16 cellular contexts compared by ENCODE assay signal in the genomic region with DNA sequence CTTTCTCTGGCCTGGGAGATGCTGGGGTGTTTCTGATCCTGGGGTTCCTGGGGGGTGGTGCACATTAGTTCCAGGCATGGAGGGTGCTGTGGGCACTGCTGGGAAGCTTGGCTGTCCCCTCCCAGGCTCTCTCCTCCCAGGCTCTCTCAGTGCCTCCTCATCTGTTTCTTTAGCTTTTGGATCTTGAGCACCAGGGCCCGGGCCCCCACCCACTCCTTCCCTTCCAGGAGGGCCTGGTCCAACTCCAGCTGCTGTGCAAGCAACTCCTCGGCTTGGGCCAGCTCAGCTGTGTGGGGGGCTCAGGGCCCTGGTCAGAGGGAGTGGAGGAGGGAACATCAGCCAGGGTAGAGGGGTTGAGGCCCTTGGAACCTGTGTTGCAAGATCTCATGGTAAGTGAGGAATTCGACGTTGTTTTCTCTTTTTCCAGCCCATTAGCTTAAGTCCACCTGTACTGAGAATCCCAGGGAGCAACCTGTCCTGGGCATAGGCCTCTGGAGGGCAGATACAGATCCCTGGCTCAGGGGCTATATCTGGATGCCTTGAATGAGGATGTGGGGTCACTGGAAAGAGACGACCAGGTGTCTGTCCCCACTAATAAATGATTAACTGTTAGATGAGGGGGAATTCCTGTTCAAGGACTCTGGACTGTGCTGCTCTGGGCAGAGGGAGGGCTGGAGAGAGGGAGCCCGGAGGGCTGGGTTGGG.
"Had no signal": no experiment of that assay in that cellular context is flagged by ENCODE, and none has a peak within 500 bp of the region (broad histone marks: within the 10 kb centered on the region; RNA-seq: fewer than 3 reads in every experiment).

No MANE protein-coding gene starts in this region.

- H3K27ac ChIP-seq: adrenal gland, coronary artery, parathyroid adenoma, skin epidermis, stomach, thoracic aorta, VCaP had no signal

- H3K4me3 ChIP-seq: adrenal gland, coronary artery, skin epidermis, stomach, thoracic aorta had no signal

- H3K27me3 ChIP-seq: adrenal gland, stomach had no signal

- FAIRE-seq: urothelium cell line had no signal

- H3K4me1 ChIP-seq: adrenal gland, parathyroid adenoma, stomach had no signal

- H3K36me3 ChIP-seq: adrenal gland, stomach, thoracic aorta had no signal

- H3K9ac ChIP-seq: parathyroid adenoma had no signal

- ATAC-seq: activated CD8-positive, alpha-beta T cell treated with anti-CD3 and anti-CD28 coated beads, Interleukin-2, amount 10 ng/mL, durations not matched to agents 7 days and 5 days had no signal

- H3K9me3 ChIP-seq: adrenal gland, stomach, thoracic aorta had no signal

- DNase-seq: activated CD8-positive, alpha-beta T cell treated with anti-CD3 and anti-CD28 coated beads, Interleukin-2, amount 10 ng/mL, durations not matched to agents 7 days and 5 days; activated naive CD4-positive, alpha-beta T cell treated with anti-CD3 and anti-CD28 coated beads, Interleukin-2, amount 50 U/mL, for 16 hours; adrenal gland; caudate nucleus; hypothalamus; immature natural killer cell; left colon; retina; stomach; T-helper 1 cell had no signal

- H2AFZ ChIP-seq: parathyroid adenoma had no signal

- H3K79me2 ChIP-seq: parathyroid adenoma had no signal
